19 cellular contexts compared by ENCODE assay signal in genomic region chr20:57838670-57839142, GRCh38.
DNase-seq lines count a peak whose midpoint lies in the region; ATAC-seq, FAIRE-seq and TF ChIP-seq lines count a peak whose summit lies in the region.
"Had no signal": no experiment of that assay in that cellular context is flagged by ENCODE, and none has a peak within 500 bp of the region (broad histone marks: within the 10 kb centered on the region; RNA-seq: fewer than 3 reads in every experiment).

No MANE protein-coding gene starts in this region.

- H3K36me3 Mint-ChIP-seq in activated CD8-positive, alpha-beta memory T cell treated with anti-CD3 and anti-CD28 coated beads, Interleukin-2, amount 10 ng/mL, durations not matched to agents 7 days and 5 days: no peaks in the 10 kb centered on the region
- H3K36me3 Mint-ChIP-seq in MCF 10A (ENCODE audit: insufficient read depth, unreplicated experiment): no peaks in the 10 kb centered on the region
- H3K36me3 Mint-ChIP-seq: CD8-positive, alpha-beta T cell; natural killer cell treated with Interleukin-12 subunit alpha and Interleukin-12 subunit beta and Interleukin-15 and Interleukin-18, amount 100 ng/mL, for 72 hours had no signal

- no peaks in the 10 kb centered on the region for H3K4me1 Mint-ChIP-seq in activated CD8-positive, alpha-beta memory T cell treated with anti-CD3 and anti-CD28 coated beads, Interleukin-2, amount 10 ng/mL, durations not matched to agents 7 days and 5 days
- H3K4me1 Mint-ChIP-seq in MCF 10A (ENCODE audit: insufficient read depth, unreplicated experiment): no peaks in the 10 kb centered on the region
- H3K4me1 Mint-ChIP-seq: activated T-helper 17 cell treated with anti-CD3 and anti-CD28 coated beads, Interleukin-2, amount 50 U/mL, for 72 hours had no signal

- DNase-seq in activated CD8-positive, alpha-beta memory T cell treated with anti-CD3 and anti-CD28 coated beads, Interleukin-2, amount 50 U/mL, for 48 hours: peak; percentile 23
- DNase-seq in activated CD8-positive, alpha-beta memory T cell treated with anti-CD3 and anti-CD28 coated beads, Interleukin-2, amount 10 ng/mL, durations not matched to agents 7 days and 5 days: no peak
- peak; percentile 84 for DNase-seq in NCI-H82 (lab: John Stamatoyannopoulos, UW)
- peak; percentile 40 for DNase-seq in fibroblast of peridontal ligament (ENCODE audit: extremely low read depth)
- DNase-seq in urothelium cell line (ENCODE audit: low spot score): no peak
- no peak for DNase-seq in MCF 10A (ENCODE audit: unreplicated experiment)
- DNase-seq in NCI-H2227 (lab: John Stamatoyannopoulos, UW; ENCODE audit: unreplicated experiment): no peak
- DNase-seq: 8988T; activated CD8-positive, alpha-beta T cell treated with anti-CD3 and anti-CD28 coated beads, Interleukin-2, amount 10 ng/mL, durations not matched to agents 7 days and 5 days; lower lobe of right lung; NCI-H345 had no signal

- no TSS peak for BruUV-seq in MCF 10A (replicated peaks; lab: Mats Ljungman, UMichigan)

- no peaks in the 10 kb centered on the region for H3K9me3 Mint-ChIP-seq in activated CD8-positive, alpha-beta memory T cell treated with anti-CD3 and anti-CD28 coated beads, Interleukin-2, amount 10 ng/mL, durations not matched to agents 7 days and 5 days (ENCODE audit: low read depth)
- H3K9me3 Mint-ChIP-seq in MCF 10A (ENCODE audit: unreplicated experiment): no peaks in the 10 kb centered on the region
- H3K9me3 Mint-ChIP-seq: activated T-helper 17 cell treated with anti-CD3 and anti-CD28 coated beads, Interleukin-2, amount 50 U/mL, for 72 hours; CD8-positive, alpha-beta T cell; natural killer cell treated with Interleukin-12 subunit alpha and Interleukin-12 subunit beta and Interleukin-15 and Interleukin-18, amount 100 ng/mL, for 72 hours had no signal

- peaks cover 7% of the 10 kb centered on the region for H3K27me3 Mint-ChIP-seq in activated CD8-positive, alpha-beta memory T cell treated with anti-CD3 and anti-CD28 coated beads, Interleukin-2, amount 10 ng/mL, durations not matched to agents 7 days and 5 days
- H3K27me3 Mint-ChIP-seq in MCF 10A (ENCODE audit: insufficient read depth, unreplicated experiment): peaks cover 48% of the 10 kb centered on the region
- H3K27me3 Mint-ChIP-seq: activated T-helper 17 cell treated with anti-CD3 and anti-CD28 coated beads, Interleukin-2, amount 50 U/mL, for 72 hours had no signal

- ATAC-seq in activated CD8-positive, alpha-beta memory T cell treated with anti-CD3 and anti-CD28 coated beads, Interleukin-2, amount 10 ng/mL, durations not matched to agents 7 days and 5 days: no peak
- ATAC-seq in HG02798 (IDR thresholded peaks at IDR 0.05; ENCODE audit: poor library complexity, unreplicated experiment): no peak
- ATAC-seq: activated CD8-positive, alpha-beta T cell treated with anti-CD3 and anti-CD28 coated beads, Interleukin-2, amount 10 ng/mL, durations not matched to agents 7 days and 5 days; activated T-helper 17 cell treated with anti-CD3 and anti-CD28 coated beads, Interleukin-2, amount 50 U/mL, for 72 hours; CD8-positive, alpha-beta T cell; gastroesophageal sphincter; lower lobe of right lung; natural killer cell treated with Interleukin-12 subunit alpha and Interleukin-12 subunit beta and Interleukin-15 and Interleukin-18, amount 100 ng/mL, for 72 hours had no signal

- POLR2A ChIA-PET in MCF 10A (lab: Yijun Ruan, JAX): no interaction called here

- CTCF ChIA-PET in activated CD8-positive, alpha-beta memory T cell treated with anti-CD3 and anti-CD28 coated beads, Interleukin-2, amount 10 ng/mL, durations not matched to agents 7 days and 5 days (lab: Charles Lee): no interaction called here
- CTCF ChIA-PET in MCF 10A (lab: Yijun Ruan, JAX): interaction anchor here (0.7 to 0.9 kb wide), 3 partner anchors 103 to 321 kb away, joined by 3 to 5 read pairs (median 4); no protein-coding TSS in a partner anchor

- H3K4me3 Mint-ChIP-seq in activated CD8-positive, alpha-beta memory T cell treated with anti-CD3 and anti-CD28 coated beads, Interleukin-2, amount 10 ng/mL, durations not matched to agents 7 days and 5 days: no peak overlapping the region
- H3K4me3 Mint-ChIP-seq in MCF 10A (ENCODE audit: unreplicated experiment): no peak overlapping the region
- H3K4me3 Mint-ChIP-seq: activated CD8-positive, alpha-beta T cell treated with anti-CD3 and anti-CD28 coated beads, Interleukin-2, amount 10 ng/mL, durations not matched to agents 7 days and 5 days; activated T-helper 17 cell treated with anti-CD3 and anti-CD28 coated beads, Interleukin-2, amount 50 U/mL, for 72 hours; CD8-positive, alpha-beta T cell; natural killer cell treated with Interleukin-12 subunit alpha and Interleukin-12 subunit beta and Interleukin-15 and Interleukin-18, amount 100 ng/mL, for 72 hours had no signal

- intact Hi-C loops in MCF 10A (cut with micrococcal nuclease): no loop called here

- no peak for TF ChIP-seq CTCF in MCF 10A (IDR thresholded peaks at IDR 0.05; ENCODE audit: unreplicated experiment)

- no peak overlapping the region for H3K27ac Mint-ChIP-seq in activated CD8-positive, alpha-beta memory T cell treated with anti-CD3 and anti-CD28 coated beads, Interleukin-2, amount 10 ng/mL, durations not matched to agents 7 days and 5 days
- no peak overlapping the region for H3K27ac Mint-ChIP-seq in MCF 10A (ENCODE audit: low read depth, unreplicated experiment)
- H3K27ac Mint-ChIP-seq: activated CD8-positive, alpha-beta T cell treated with anti-CD3 and anti-CD28 coated beads, Interleukin-2, amount 10 ng/mL, durations not matched to agents 7 days and 5 days; activated T-helper 17 cell treated with anti-CD3 and anti-CD28 coated beads, Interleukin-2, amount 50 U/mL, for 72 hours; CD8-positive, alpha-beta T cell; natural killer cell treated with Interleukin-12 subunit alpha and Interleukin-12 subunit beta and Interleukin-15 and Interleukin-18, amount 100 ng/mL, for 72 hours had no signal

- peak; percentile 9 for FAIRE-seq in urothelium cell line (lab: Jason Lieb, UNC)
- FAIRE-seq: colon, GM12892, H1 had no signal

Comparison
In these comparisons a context has a peak if more than half of its experiments do, and no peak if none do; other contexts are left out.
1. DNase-seq: peak in activated CD8-positive, alpha-beta memory T cell treated with anti-CD3 and anti-CD28 coated beads, Interleukin-2, amount 50 U/mL, for 48 hours (single experiment), NCI-H82 (single experiment) and fibroblast of peridontal ligament (single experiment); none in activated CD8-positive, alpha-beta memory T cell treated with anti-CD3 and anti-CD28 coated beads, Interleukin-2, amount 10 ng/mL, durations not matched to agents 7 days and 5 days (single experiment), urothelium cell line (single experiment), MCF 10A (single experiment) and NCI-H2227 (single experiment).